21 cellular contexts compared by ENCODE assay signal in the genomic region with DNA sequence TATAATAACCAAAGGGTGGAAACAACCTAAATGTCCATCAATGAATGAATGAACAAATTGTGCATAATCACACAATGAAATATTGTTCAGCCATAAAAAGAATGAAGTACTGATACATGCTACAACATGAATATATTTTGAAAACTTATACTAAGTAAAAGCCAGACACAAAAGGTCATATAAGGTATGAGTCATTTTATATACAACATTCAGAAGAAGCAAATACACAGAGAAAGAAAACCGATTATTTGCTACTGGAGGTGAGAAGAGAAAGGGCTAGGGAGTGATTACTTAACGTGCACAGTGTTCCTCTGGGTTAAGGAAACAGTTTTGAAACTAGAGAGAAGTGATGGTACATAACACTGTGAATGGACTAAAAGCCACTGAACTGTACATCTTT.
"Had no signal": no experiment of that assay in that cellular context is flagged by ENCODE, and none has a peak within 500 bp of the region (broad histone marks: within the 10 kb centered on the region; RNA-seq: fewer than 3 reads in every experiment).

No MANE protein-coding gene starts in this region.

- H3K27ac Mint-ChIP-seq: activated CD8-positive, alpha-beta T cell treated with anti-CD3 and anti-CD28 coated beads for 36 hours; activated naive CD8-positive, alpha-beta T cell treated with anti-CD3 and anti-CD28 coated beads for 36 hours; dendritic cell treated with granulocyte-macrophage colony-stimulating factor and Interleukin-4, amounts not matched to agents 40 ng/mL and 50 ng/mL, for 4 days; memory B cell; natural killer cell treated with Interleukin-12 subunit alpha and Interleukin-12 subunit beta and Interleukin-15 and Interleukin-18, amount 100 ng/mL, for 72 hours; stimulated activated effector memory CD8-positive, alpha-beta T cell treated with anti-CD3 and anti-CD28 coated beads, Interleukin-12 subunit alpha, Interleukin-12 subunit beta, amount 100 ng/mL, for 72 hours; T-cell had no signal

- H3K9me3 Mint-ChIP-seq: natural killer cell treated with Interleukin-12 subunit alpha and Interleukin-12 subunit beta and Interleukin-15 and Interleukin-18, amount 100 ng/mL, for 72 hours had no signal

- H3K27ac ChIP-seq: body of pancreas, left ventricle myocardium inferior, thoracic aorta, upper lobe of right lung had no signal

- H3K27me3 ChIP-seq: body of pancreas, upper lobe of right lung had no signal

- H3K9me3 ChIP-seq: body of pancreas, left ventricle myocardium inferior, thoracic aorta, upper lobe of right lung had no signal

- ATAC-seq: activated CD8-positive, alpha-beta T cell treated with anti-CD3 and anti-CD28 coated beads for 36 hours; body of pancreas; natural killer cell treated with Interleukin-12 subunit alpha and Interleukin-12 subunit beta and Interleukin-15 and Interleukin-18, amount 100 ng/mL, for 72 hours; stimulated activated effector memory CD8-positive, alpha-beta T cell treated with anti-CD3 and anti-CD28 coated beads, Interleukin-12 subunit alpha, Interleukin-12 subunit beta, amount 100 ng/mL, for 72 hours; T-cell; upper lobe of right lung had no signal

- H3K4me3 Mint-ChIP-seq: activated CD8-positive, alpha-beta T cell treated with anti-CD3 and anti-CD28 coated beads for 36 hours; activated naive CD8-positive, alpha-beta T cell treated with anti-CD3 and anti-CD28 coated beads for 36 hours; dendritic cell treated with granulocyte-macrophage colony-stimulating factor and Interleukin-4, amounts not matched to agents 40 ng/mL and 50 ng/mL, for 4 days; memory B cell; natural killer cell treated with Interleukin-12 subunit alpha and Interleukin-12 subunit beta and Interleukin-15 and Interleukin-18, amount 100 ng/mL, for 72 hours; stimulated activated effector memory CD8-positive, alpha-beta T cell treated with anti-CD3 and anti-CD28 coated beads, Interleukin-12 subunit alpha, Interleukin-12 subunit beta, amount 100 ng/mL, for 72 hours; T-cell had no signal

- H3K27me3 Mint-ChIP-seq: activated CD8-positive, alpha-beta T cell treated with anti-CD3 and anti-CD28 coated beads for 36 hours; activated naive CD8-positive, alpha-beta T cell treated with anti-CD3 and anti-CD28 coated beads for 36 hours; dendritic cell treated with granulocyte-macrophage colony-stimulating factor and Interleukin-4, amounts not matched to agents 40 ng/mL and 50 ng/mL, for 4 days; memory B cell; natural killer cell treated with Interleukin-12 subunit alpha and Interleukin-12 subunit beta and Interleukin-15 and Interleukin-18, amount 100 ng/mL, for 72 hours; T-cell had no signal

- H3K4me1 ChIP-seq: body of pancreas, left ventricle myocardium inferior, upper lobe of right lung had no signal

- H3K4me3 ChIP-seq: body of pancreas, left ventricle myocardium inferior, thoracic aorta, upper lobe of right lung had no signal

- H3K36me3 ChIP-seq: thoracic aorta had no signal

- DNase-seq: activated CD4-positive, alpha-beta T cell treated with anti-CD3 and anti-CD28 coated beads for 1 hour; activated CD8-positive, alpha-beta memory T cell treated with anti-CD3 and anti-CD28 coated beads, Interleukin-2, amount 50 U/mL, for 4 hours; activated CD8-positive, alpha-beta T cell treated with anti-CD3 and anti-CD28 coated beads for 36 hours; activated gamma-delta T cell; activated naive CD8-positive, alpha-beta T cell treated with anti-CD3 and anti-CD28 coated beads for 36 hours; activated T-cell treated with anti-CD3 and anti-CD28 coated beads, Interleukin-2, amount 50 U/mL, for 48 hours; amygdala; body of pancreas; effector memory CD4-positive, alpha-beta T cell; kidney; left ventricle myocardium inferior; posterior cingulate gyrus; retina; T-cell; T-helper 9 cell; upper lobe of right lung had no signal

- H3K4me1 Mint-ChIP-seq: memory B cell; stimulated activated effector memory CD8-positive, alpha-beta T cell treated with anti-CD3 and anti-CD28 coated beads, Interleukin-12 subunit alpha, Interleukin-12 subunit beta, amount 100 ng/mL, for 72 hours had no signal
